ENCODE assay signal across 1 cellular context in the genomic region with DNA sequence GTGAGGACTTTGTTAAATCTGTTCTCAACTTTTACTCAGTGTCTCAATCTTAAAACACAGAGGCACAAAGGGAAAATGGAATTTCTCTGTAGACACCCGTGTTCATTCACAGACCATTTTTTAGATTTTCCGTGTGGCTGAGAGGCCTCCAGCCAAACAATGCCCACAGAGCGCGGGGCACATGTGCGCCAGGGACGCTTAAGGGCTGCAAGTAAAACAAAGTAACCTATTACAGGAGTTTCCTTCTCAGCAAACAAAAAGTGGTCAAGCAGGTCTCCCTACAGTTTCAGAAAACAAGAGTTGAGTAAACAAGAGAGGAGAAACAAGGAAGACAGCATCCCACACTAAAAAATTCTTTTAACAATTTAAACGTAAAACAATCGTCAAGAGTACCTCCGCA.
A peak's percentile ranks its signal among the peaks of the same experiment; 100 is the strongest.
TF ChIP-seq lines count a peak whose summit lies in the region.

No MANE protein-coding gene starts in this region.

TF ChIP-seq in K562, 482 proteins besides CTCF, POLR2A, EP300 and RAD21 (continued from another document):
- TF ChIP-seq ZBTB49 (CRISPR knock-in tag; IDR thresholded peaks at IDR 0.05; ENCODE audit: borderline replicate concordance) (0 out of 2 replicates have a peak, but pooled peaks have one; percentile 22), SLC30A9 (CRISPR knock-in tag; IDR thresholded peaks at IDR 0.05) (no peak), AFF4 (CRISPR knock-in tag; IDR thresholded peaks at IDR 0.05) (peak; percentile 36; the same call in 1 of the 2 replicates), CHD1 (IDR thresholded peaks at IDR 0.05; ENCODE audit: low read length) (peak; percentile 51)
TF ChIP-seq in K562: peak in this region for 8.
